ENCODE assay signal across 8 cellular contexts in genomic region chr3:25664810-25665645, GRCh38. TPM values are rescaled to one million over a fixed set of nuclear protein-coding genes. Genes with fewer than 3 reads are reported as not detected.
DNase-seq lines count a peak whose midpoint lies in the region; FAIRE-seq and TF ChIP-seq lines count a peak whose summit lies in the region.

Gene TOP2B, minus strand, starts transcription at chr3:25664907. Its CDS starts 610 bp downstream, at chr3:25664297.

- peak within 1 kb of the TSS; percentile 38 for H3K14ac ChIP-seq in neuronal stem cell (ENCODE audit: low read length)

- H2BK120ac ChIP-seq in neuronal stem cell (ENCODE audit: low read depth, low read length): peak within 1 kb of the TSS; percentile 65

- no peaks in the 10 kb centered on the region for H3K9me3 Mint-ChIP-seq in activated naive CD4-positive, alpha-beta T cell treated with anti-CD3 and anti-CD28 coated beads, Interleukin-2, amount 10 ng/mL, durations not matched to agents 7 days and 5 days

- no peaks in the 10 kb centered on the region for H3K27me3 ChIP-seq in neuronal stem cell (ENCODE audit: control insufficient read depth in 3 of 3, insufficient read depth in 3 of 3, low read depth in 1 of 3, low read length in 3 of 3)

- H2AFZ ChIP-seq in neuronal stem cell (ENCODE audit: low read length): peak within 1 kb of the TSS; percentile 84

- H3K27ac ChIP-seq in SK-N-MC (no peak within 1 kb of the TSS), neuronal stem cell (replicated peaks; ENCODE audit: low read length) (peak within 1 kb of the TSS; percentile 95)

- H3K4me3 ChIP-seq in HFF-Myc (replicated peaks; ENCODE audit: low read depth, low read length) (peak within 1 kb of the TSS; percentile 68), SK-N-MC (peak within 1 kb of the TSS; percentile 77), neuronal stem cell (ENCODE audit: low read length in 2 of 2) (peak within 1 kb of the TSS; percentile 61 to 99)

- peak within 1 kb of the TSS; percentile 43 for H2AK5ac ChIP-seq in neuronal stem cell (ENCODE audit: low read depth, low read length)

- peaks cover 14% of the 10 kb centered on the region for H3K36me3 Mint-ChIP-seq in activated naive CD4-positive, alpha-beta T cell treated with anti-CD3 and anti-CD28 coated beads, Interleukin-2, amount 10 ng/mL, durations not matched to agents 7 days and 5 days

- H4K8ac ChIP-seq in neuronal stem cell (ENCODE audit: low read depth, low read length): peak within 1 kb of the TSS; percentile 43

- peak within 1 kb of the TSS; percentile 53 for H3K4ac ChIP-seq in neuronal stem cell (ENCODE audit: low read length)

- peak; percentile 99 for DNase-seq in GM03348 (ENCODE audit: low spot score)
- DNase-seq in HFF-Myc (ENCODE audit: extremely low read depth, low read depth): peak; percentile 81
- peak; percentile 99 for DNase-seq in NAMALWA (ENCODE audit: low spot score)
- DNase-seq in SK-N-MC (ENCODE audit: low read depth, low spot score): no peak
- peak; percentile 96 for DNase-seq in activated naive CD4-positive, alpha-beta T cell treated with anti-CD3 and anti-CD28 coated beads, Interleukin-2, amount 10 ng/mL, durations not matched to agents 7 days and 5 days
- peak; percentile 91 to 94 for DNase-seq in frontal cortex (ENCODE audit: low spot score in 2 of 2)
- peak; percentile 97 for DNase-seq in neuronal stem cell (ENCODE audit: low spot score)

- H2BK12ac ChIP-seq in neuronal stem cell (ENCODE audit: low read length): no peak within 1 kb of the TSS

- peaks cover 4 to 7% of the 10 kb centered on the region in 2 donors for H3K4me1 ChIP-seq in neuronal stem cell (ENCODE audit: control insufficient read depth in 2 of 2, insufficient read depth in 1 of 2, low read depth in 1 of 2, low read length in 2 of 2)

- H3K36me3 ChIP-seq in SK-N-MC (ENCODE audit: insufficient read depth, low read length) (no peaks in the 10 kb centered on the region), neuronal stem cell (replicated peaks in 1 of 2; ENCODE audit: control insufficient read depth in 2 of 2, insufficient read depth in 2 of 2, low read length in 2 of 2) (no peaks in the 10 kb centered on the region)

- peak within 1 kb of the TSS; percentile 90 for H3K4me3 Mint-ChIP-seq in activated naive CD4-positive, alpha-beta T cell treated with anti-CD3 and anti-CD28 coated beads, Interleukin-2, amount 10 ng/mL, durations not matched to agents 7 days and 5 days

- H3K4me2 ChIP-seq in neuronal stem cell (ENCODE audit: insufficient read depth, low read length, poor library complexity, severe bottlenecking): peak within 1 kb of the TSS; percentile 74

- TF ChIP-seq CTCF in HFF-Myc (IDR thresholded peaks at IDR 0.05; ENCODE audit: low read depth, low read length, missing control alignments): no peak
- no peak for TF ChIP-seq CTCF in subcutaneous adipose tissue (IDR thresholded peaks at IDR 0.05; ENCODE audit: low read depth)

- peaks cover 4% of the 10 kb centered on the region for H3K27me3 Mint-ChIP-seq in activated naive CD4-positive, alpha-beta T cell treated with anti-CD3 and anti-CD28 coated beads, Interleukin-2, amount 10 ng/mL, durations not matched to agents 7 days and 5 days

- no CpG with 5 or more reads among the region's 43 CpGs for WGBS in neuronal stem cell (ENCODE audit: extremely low coverage in 2 of 2, insufficient read length in 2 of 2, insufficient replicate concordance in 1 of 2), 2 donors

- CTCF ChIA-PET in activated naive CD4-positive, alpha-beta T cell treated with anti-CD3 and anti-CD28 coated beads, Interleukin-2, amount 10 ng/mL, durations not matched to agents 7 days and 5 days (lab: Charles Lee): interaction anchor here (1.1 kb wide), 1 partner anchor 60 kb away, joined by 3 read pairs; no protein-coding TSS in a partner anchor

- peak; percentile 64 for FAIRE-seq in frontal cortex (lab: Jason Lieb, UNC)

- H3K23ac ChIP-seq in neuronal stem cell (ENCODE audit: low read depth, low read length, poor library complexity): peak within 1 kb of the TSS; percentile 87

- peak within 1 kb of the TSS; percentile 98 for H3K18ac ChIP-seq in neuronal stem cell (ENCODE audit: low read length)

- no peaks in the 10 kb centered on the region for H3K79me1 ChIP-seq in neuronal stem cell (ENCODE audit: low read depth, low read length)

- peaks cover 39% of the 10 kb centered on the region for H3K4me1 Mint-ChIP-seq in activated naive CD4-positive, alpha-beta T cell treated with anti-CD3 and anti-CD28 coated beads, Interleukin-2, amount 10 ng/mL, durations not matched to agents 7 days and 5 days

- H3K27ac Mint-ChIP-seq in activated naive CD4-positive, alpha-beta T cell treated with anti-CD3 and anti-CD28 coated beads, Interleukin-2, amount 10 ng/mL, durations not matched to agents 7 days and 5 days: peak within 1 kb of the TSS; percentile 97

- H3K9ac ChIP-seq in SK-N-MC (ENCODE audit: insufficient read length): peak within 1 kb of the TSS; percentile 81
- H3K9ac ChIP-seq in neuronal stem cell (ENCODE audit: low read depth, low read length, poor library complexity): peak within 1 kb of the TSS; percentile 94

- no peaks in the 10 kb centered on the region for H3K9me3 ChIP-seq in SK-N-MC (ENCODE audit: low read depth, low read length)
- H3K9me3 ChIP-seq in neuronal stem cell (replicated peaks in 1 of 2; ENCODE audit: control insufficient read depth in 2 of 2, insufficient read depth in 1 of 2, low read depth in 1 of 2, low read length in 2 of 2): no peaks in the 10 kb centered on the region

- H2BK15ac ChIP-seq in neuronal stem cell (ENCODE audit: low read length): no peak within 1 kb of the TSS

- peak within 1 kb of the TSS; percentile 99 for H4K91ac ChIP-seq in neuronal stem cell (ENCODE audit: low read depth, low read length, poor library complexity)

- peak within 1 kb of the TSS; percentile 95 for H2BK5ac ChIP-seq in neuronal stem cell (ENCODE audit: low read length)

RNA-seq across cellular contexts. Expression of gene TOP2B, which starts in this region (rescaled TPM):
- total RNA-seq in frontal cortex (423 TPM), subcutaneous adipose tissue (100 to 1,000 TPM in 1 of 4 donors, 10 to 100 TPM in 3; 83.5 to 126 (median 87.0) TPM)
- polyA plus RNA-seq in neuronal stem cell (2013, experiment 1 of 2): 108 TPM
- polyA plus RNA-seq in neuronal stem cell (2013, experiment 2 of 2): 109 TPM
